ENCODE assay signal across 4 cellular contexts in genomic region chr4:28690890-28691289, GRCh38.
TF ChIP-seq lines count a peak whose summit lies in the region.

No MANE protein-coding gene starts in this region.

TF ChIP-seq in HepG2, 621 proteins besides CTCF, POLR2A, EP300 and RAD21:
- peak; percentile 46; the same call in 1 of the 2 replicates for TF ChIP-seq MAFF (IDR thresholded peaks at IDR 0.05; ENCODE audit: low read depth, low read length)
- TF ChIP-seq SMARCC2 (IDR thresholded peaks at IDR 0.05), result no peak
- TF ChIP-seq MAFK (conservative IDR thresholded peaks at IDR 0.05 in 1 of 2, IDR thresholded peaks at IDR 0.05 in 1 of 2; ENCODE audit: low read length in 2 of 2), result peak in 1 of 2 experiments; percentile 71; a peak in 2 of 4 replicates

TF ChIP-seq in A549, 52 proteins besides CTCF, POLR2A, EP300 and RAD21:
- TF ChIP-seq RNF2 (IDR thresholded peaks at IDR 0.05; ENCODE audit: borderline replicate concordance, low read depth), result no peak
- TF ChIP-seq ELK1 (IDR thresholded peaks at IDR 0.05; ENCODE audit: low read depth, low read length), result no peak
- no peak for TF ChIP-seq CBX2 (IDR thresholded peaks at IDR 0.05; ENCODE audit: borderline replicate concordance, low read depth)
- TF ChIP-seq MAFK (IDR thresholded peaks at IDR 0.05; ENCODE audit: partially characterized antibody), result peak; percentile 45
- TF ChIP-seq HOXB5 (CRISPR knock-in tag; IDR thresholded peaks at IDR 0.05), result no peak

TF ChIP-seq in IMR-90, 13 proteins besides CTCF, POLR2A, EP300 and RAD21:
- TF ChIP-seq NFE2L2 (IDR thresholded peaks at IDR 0.05; ENCODE audit: low read depth, low read length) (no peak), RFX5 (IDR thresholded peaks at IDR 0.05; ENCODE audit: low read depth, low read length) (no peak), MAFK (IDR thresholded peaks at IDR 0.05; ENCODE audit: low read depth, low read length) (peak; percentile 73)

TF ChIP-seq in K562, 482 proteins besides CTCF, POLR2A, EP300 and RAD21:
- TF ChIP-seq C11orf30 (IDR thresholded peaks at IDR 0.05; ENCODE audit: low read depth), result 0 out of 2 replicates have a peak, but pooled peaks have one; percentile 7
- no peak for TF ChIP-seq HOXB6 (CRISPR knock-in tag; IDR thresholded peaks at IDR 0.05; ENCODE audit: borderline replicate concordance)
- TF ChIP-seq PREB (CRISPR knock-in tag; IDR thresholded peaks at IDR 0.05), result no peak
- no peak for TF ChIP-seq GATAD2A (IDR thresholded peaks at IDR 0.05)
- no peak for TF ChIP-seq ZNF384 (IDR thresholded peaks at IDR 0.05; ENCODE audit: low read depth, low read length)
- TF ChIP-seq MAFF (IDR thresholded peaks at IDR 0.05; ENCODE audit: low read length), result peak; percentile 35; the same call in 1 of the 2 replicates
- TF ChIP-seq BRD4 (IDR thresholded peaks at IDR 0.05), result no peak
- TF ChIP-seq ZNF57 (CRISPR knock-in tag; IDR thresholded peaks at IDR 0.05), result no peak
- peak; percentile 29; the same call in 1 of the 2 replicates for TF ChIP-seq MAFG (tag; conservative IDR thresholded peaks at IDR 0.05)
- TF ChIP-seq HDAC3 (IDR thresholded peaks at IDR 0.05; ENCODE audit: borderline replicate concordance, partially characterized antibody), result no peak
- peak; percentile 68; the same call in 1 of the 2 replicates for TF ChIP-seq ZNF316 (IDR thresholded peaks at IDR 0.05)
- no peak for TF ChIP-seq HMGXB4 (CRISPR knock-in tag; IDR thresholded peaks at IDR 0.05)
- TF ChIP-seq XRCC4 (IDR thresholded peaks at IDR 0.05; ENCODE audit: extremely low read depth, insufficient read depth, insufficient read length), result no peak
- no peak for TF ChIP-seq RNF219 (CRISPR knock-in tag; IDR thresholded peaks at IDR 0.05)
- TF ChIP-seq SIX5 (IDR thresholded peaks at IDR 0.05; ENCODE audit: borderline replicate concordance in 1 of 2, insufficient read depth in 1 of 2, low read depth in 1 of 2, low read length in 2 of 2), result no peak
- TF ChIP-seq MAFK (IDR thresholded peaks at IDR 0.05; ENCODE audit: low read length), result peak; percentile 33; the same call in 1 of the 2 replicates
- TF ChIP-seq SMARCE1 (IDR thresholded peaks at IDR 0.05), result no peak
